ENCODE assay signal across 2 cellular contexts in the genomic region with DNA sequence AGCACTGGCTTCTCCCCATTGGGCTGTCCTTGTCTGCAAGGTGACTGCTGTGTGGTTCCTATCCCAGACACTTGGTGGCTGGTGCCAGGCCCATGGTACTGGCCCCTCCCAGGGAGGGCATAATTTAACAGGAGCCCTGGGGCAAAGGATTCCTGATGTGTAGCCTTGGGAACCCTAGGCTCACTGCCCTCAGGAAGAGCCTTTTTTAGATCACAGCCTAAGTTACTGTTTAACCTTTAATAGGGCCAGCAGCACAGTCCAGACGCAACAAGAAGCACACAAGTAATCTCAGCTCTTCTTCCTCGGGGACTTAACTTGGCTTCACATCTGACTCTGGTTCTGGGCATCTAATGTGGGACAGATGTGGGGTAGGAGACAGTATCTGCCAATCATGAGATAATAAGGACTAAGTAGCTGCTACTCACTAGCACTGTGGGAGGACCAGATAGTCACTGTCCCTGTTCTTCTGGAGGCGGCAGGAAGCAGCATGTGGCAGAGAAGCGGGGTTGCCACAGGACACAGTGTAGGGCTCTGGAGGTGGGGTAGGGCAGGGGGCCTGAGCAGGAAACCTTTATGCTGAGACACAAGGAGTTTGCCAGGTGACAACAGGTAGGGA.
TF ChIP-seq lines count a peak whose summit lies in the region.

No MANE protein-coding gene starts in this region.

TF ChIP-seq in A549, 52 proteins besides CTCF, POLR2A, EP300 and RAD21 (continued from another document):
- TF ChIP-seq, protein P1, sequence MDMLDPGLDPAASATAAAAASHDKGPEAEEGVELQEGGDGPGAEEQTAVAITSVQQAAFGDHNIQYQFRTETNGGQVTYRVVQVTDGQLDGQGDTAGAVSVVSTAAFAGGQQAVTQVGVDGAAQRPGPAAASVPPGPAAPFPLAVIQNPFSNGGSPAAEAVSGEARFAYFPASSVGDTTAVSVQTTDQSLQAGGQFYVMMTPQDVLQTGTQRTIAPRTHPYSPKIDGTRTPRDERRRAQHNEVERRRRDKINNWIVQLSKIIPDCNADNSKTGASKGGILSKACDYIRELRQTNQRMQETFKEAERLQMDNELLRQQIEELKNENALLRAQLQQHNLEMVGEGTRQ (IDR thresholded peaks at IDR 0.05), result no peak

TF ChIP-seq in SK-N-SH treated with all-trans-retinoic acid at 6 μM for 48 hours, 23 proteins besides CTCF, POLR2A, EP300 and RAD21 (continued from another document):
- TF ChIP-seq, protein P2, sequence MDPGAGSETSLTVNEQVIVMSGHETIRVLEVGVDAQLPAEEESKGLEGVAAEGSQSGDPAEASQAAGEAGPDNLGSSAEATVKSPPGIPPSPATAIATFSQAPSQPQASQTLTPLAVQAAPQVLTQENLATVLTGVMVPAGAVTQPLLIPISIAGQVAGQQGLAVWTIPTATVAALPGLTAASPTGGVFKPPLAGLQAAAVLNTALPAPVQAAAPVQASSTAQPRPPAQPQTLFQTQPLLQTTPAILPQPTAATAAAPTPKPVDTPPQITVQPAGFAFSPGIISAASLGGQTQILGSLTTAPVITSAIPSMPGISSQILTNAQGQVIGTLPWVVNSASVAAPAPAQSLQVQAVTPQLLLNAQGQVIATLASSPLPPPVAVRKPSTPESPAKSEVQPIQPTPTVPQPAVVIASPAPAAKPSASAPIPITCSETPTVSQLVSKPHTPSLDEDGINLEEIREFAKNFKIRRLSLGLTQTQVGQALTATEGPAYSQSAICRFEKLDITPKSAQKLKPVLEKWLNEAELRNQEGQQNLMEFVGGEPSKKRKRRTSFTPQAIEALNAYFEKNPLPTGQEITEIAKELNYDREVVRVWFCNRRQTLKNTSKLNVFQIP (CRISPR knock-in tag; IDR thresholded peaks at IDR 0.05; ENCODE audit: borderline replicate concordance, low read depth), result no peak
- no peak for TF ChIP-seq RARB (CRISPR knock-in tag; IDR thresholded peaks at IDR 0.05)
- no peak for TF ChIP-seq ZC3H10 (CRISPR knock-in tag; IDR thresholded peaks at IDR 0.05)
- TF ChIP-seq ZNF8 (CRISPR knock-in tag; IDR thresholded peaks at IDR 0.05), result no peak
- TF ChIP-seq ZNF565 (CRISPR knock-in tag; conservative IDR thresholded peaks at IDR 0.05; ENCODE audit: low read depth), result no peak
- TF ChIP-seq, protein P3, sequence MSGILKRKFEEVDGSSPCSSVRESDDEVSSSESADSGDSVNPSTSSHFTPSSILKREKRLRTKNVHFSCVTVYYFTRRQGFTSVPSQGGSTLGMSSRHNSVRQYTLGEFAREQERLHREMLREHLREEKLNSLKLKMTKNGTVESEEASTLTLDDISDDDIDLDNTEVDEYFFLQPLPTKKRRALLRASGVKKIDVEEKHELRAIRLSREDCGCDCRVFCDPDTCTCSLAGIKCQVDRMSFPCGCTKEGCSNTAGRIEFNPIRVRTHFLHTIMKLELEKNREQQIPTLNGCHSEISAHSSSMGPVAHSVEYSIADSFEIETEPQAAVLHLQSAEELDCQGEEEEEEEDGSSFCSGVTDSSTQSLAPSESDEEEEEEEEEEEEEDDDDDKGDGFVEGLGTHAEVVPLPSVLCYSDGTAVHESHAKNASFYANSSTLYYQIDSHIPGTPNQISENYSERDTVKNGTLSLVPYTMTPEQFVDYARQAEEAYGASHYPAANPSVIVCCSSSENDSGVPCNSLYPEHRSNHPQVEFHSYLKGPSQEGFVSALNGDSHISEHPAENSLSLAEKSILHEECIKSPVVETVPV (CRISPR knock-in tag; IDR thresholded peaks at IDR 0.05), result no peak
- no peak for TF ChIP-seq ESRRG (CRISPR knock-in tag; IDR thresholded peaks at IDR 0.05)
- no peak for TF ChIP-seq TCF4 (CRISPR knock-in tag; IDR thresholded peaks at IDR 0.05; ENCODE audit: borderline replicate concordance)
- TF ChIP-seq CSDC2 (CRISPR knock-in tag; IDR thresholded peaks at IDR 0.05), result no peak
- TF ChIP-seq GLIS3 (CRISPR knock-in tag; IDR thresholded peaks at IDR 0.05), result no peak
- TF ChIP-seq ZNF70 (CRISPR knock-in tag; IDR thresholded peaks at IDR 0.05), result no peak
- TF ChIP-seq, protein P4, sequence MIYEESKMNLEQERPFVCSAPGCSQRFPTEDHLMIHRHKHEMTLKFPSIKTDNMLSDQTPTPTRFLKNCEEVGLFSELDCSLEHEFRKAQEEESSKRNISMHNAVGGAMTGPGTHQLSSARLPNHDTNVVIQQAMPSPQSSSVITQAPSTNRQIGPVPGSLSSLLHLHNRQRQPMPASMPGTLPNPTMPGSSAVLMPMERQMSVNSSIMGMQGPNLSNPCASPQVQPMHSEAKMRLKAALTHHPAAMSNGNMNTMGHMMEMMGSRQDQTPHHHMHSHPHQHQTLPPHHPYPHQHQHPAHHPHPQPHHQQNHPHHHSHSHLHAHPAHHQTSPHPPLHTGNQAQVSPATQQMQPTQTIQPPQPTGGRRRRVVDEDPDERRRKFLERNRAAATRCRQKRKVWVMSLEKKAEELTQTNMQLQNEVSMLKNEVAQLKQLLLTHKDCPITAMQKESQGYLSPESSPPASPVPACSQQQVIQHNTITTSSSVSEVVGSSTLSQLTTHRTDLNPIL (CRISPR knock-in tag; IDR thresholded peaks at IDR 0.05; ENCODE audit: low read depth), result no peak
- no peak for TF ChIP-seq ZFP3 (CRISPR knock-in tag; IDR thresholded peaks at IDR 0.05)
- TF ChIP-seq ZFP30 (CRISPR knock-in tag; IDR thresholded peaks at IDR 0.05), result no peak
- TF ChIP-seq ISL1 (CRISPR knock-in tag; IDR thresholded peaks at IDR 0.05), result no peak
- no peak for TF ChIP-seq ARNTL (CRISPR knock-in tag; IDR thresholded peaks at IDR 0.05; ENCODE audit: borderline replicate concordance, low read depth)
- no peak for TF ChIP-seq SNAI2 (CRISPR knock-in tag; IDR thresholded peaks at IDR 0.05)
